In genomic region chr15:60355148-60355857, GRCh38 we compare ENCODE assay signal across 16 cellular contexts. TPM values are rescaled to one million over a fixed set of nuclear protein-coding genes. Genes with fewer than 3 reads are reported as not detected.
DNase-seq lines count a peak whose midpoint lies in the region; ATAC-seq and TF ChIP-seq lines count a peak whose summit lies in the region.
"Had no signal": no experiment of that assay in that cellular context is flagged by ENCODE, and none has a peak within 500 bp of the region (broad histone marks: within the 10 kb centered on the region; RNA-seq: fewer than 3 reads in every experiment).

No MANE protein-coding gene starts in this region.

- H3K27me3 ChIP-seq in adipocyte (replicated peaks; ENCODE audit: control insufficient read depth, insufficient read depth, low read length) = no peaks in the 10 kb centered on the region

- H3K9me3 Mint-ChIP-seq in stimulated activated naive CD8-positive, alpha-beta T cell treated with anti-CD3 and anti-CD28 coated beads, Interleukin-15, Interleukin-2, amounts not matched to agents 100 ng/mL and 50 ng/mL, for 24 hours = no peaks in the 10 kb centered on the region
- H3K9me3 Mint-ChIP-seq in glutamatergic neuron (ENCODE audit: unreplicated experiment) = peaks cover 4% of the 10 kb centered on the region
- no peaks in the 10 kb centered on the region for H3K9me3 Mint-ChIP-seq in activated T-cell treated with anti-CD3 and anti-CD28 coated beads, Interleukin-2, amount 50 U/mL, for 4 hours
- no peaks in the 10 kb centered on the region for H3K9me3 Mint-ChIP-seq in activated T-cell treated with anti-CD3 and anti-CD28 coated beads, Interleukin-2, amount 50 U/mL, for 24 hours

- ATAC-seq in stimulated activated naive CD8-positive, alpha-beta T cell treated with anti-CD3 and anti-CD28 coated beads, Interleukin-15, Interleukin-2, amounts not matched to agents 100 U/mL and 50 U/mL, for 24 hours = no peak
- ATAC-seq in GM21723 (IDR thresholded peaks at IDR 0.05; ENCODE audit: unreplicated experiment) = no peak
- no peak for ATAC-seq in activated T-cell treated with anti-CD3 and anti-CD28 coated beads, Interleukin-2, amount 50 U/mL, for 4 hours

- H3K4me1 Mint-ChIP-seq in stimulated activated naive CD8-positive, alpha-beta T cell treated with anti-CD3 and anti-CD28 coated beads, Interleukin-15, Interleukin-2, amounts not matched to agents 100 ng/mL and 50 ng/mL, for 24 hours (ENCODE audit: low read depth) = no peaks in the 10 kb centered on the region
- peaks cover 39% of the 10 kb centered on the region for H3K4me1 Mint-ChIP-seq in glutamatergic neuron (ENCODE audit: low read depth, unreplicated experiment)
- H3K4me1 Mint-ChIP-seq in activated T-cell treated with anti-CD3 and anti-CD28 coated beads, Interleukin-2, amount 50 U/mL, for 4 hours (ENCODE audit: low read depth) = no peaks in the 10 kb centered on the region
- H3K4me1 Mint-ChIP-seq in activated T-cell treated with anti-CD3 and anti-CD28 coated beads, Interleukin-2, amount 50 U/mL, for 24 hours (ENCODE audit: low read depth) = peaks cover 5% of the 10 kb centered on the region

- peaks cover 79% of the 10 kb centered on the region for H3K36me3 Mint-ChIP-seq in stimulated activated naive CD8-positive, alpha-beta T cell treated with anti-CD3 and anti-CD28 coated beads, Interleukin-15, Interleukin-2, amounts not matched to agents 100 ng/mL and 50 ng/mL, for 24 hours (ENCODE audit: low read depth)
- H3K36me3 Mint-ChIP-seq in glutamatergic neuron (ENCODE audit: unreplicated experiment) = peaks cover 25% of the 10 kb centered on the region
- peaks cover 56% of the 10 kb centered on the region for H3K36me3 Mint-ChIP-seq in activated T-cell treated with anti-CD3 and anti-CD28 coated beads, Interleukin-2, amount 50 U/mL, for 4 hours (ENCODE audit: insufficient read depth)
- peaks cover 95% of the 10 kb centered on the region for H3K36me3 Mint-ChIP-seq in activated T-cell treated with anti-CD3 and anti-CD28 coated beads, Interleukin-2, amount 50 U/mL, for 24 hours (ENCODE audit: low read depth)

- H3K4me1 ChIP-seq in adipocyte (ENCODE audit: control insufficient read depth, insufficient read depth, low read length) = peaks cover 30% of the 10 kb centered on the region

- H3K9ac ChIP-seq in adipocyte (ENCODE audit: low read length) = peak overlapping the region; percentile 18

- no peak for DNase-seq in stimulated activated naive CD8-positive, alpha-beta T cell treated with anti-CD3 and anti-CD28 coated beads, Interleukin-15, Interleukin-2, amounts not matched to agents 100 U/mL and 50 U/mL, for 24 hours
- no peak for DNase-seq in adipocyte (ENCODE audit: low read depth)
- no peak for DNase-seq in glutamatergic neuron
- no peak for DNase-seq in activated T-cell treated with anti-CD3 and anti-CD28 coated beads, Interleukin-2, amount 50 U/mL, for 4 hours
- DNase-seq in activated CD4-positive, alpha-beta T cell treated with anti-CD3 and anti-CD28 coated beads for 48 hours = no peak
- DNase-seq in activated T-cell treated with anti-CD3 and anti-CD28 coated beads, Interleukin-2, amount 50 U/mL, for 24 hours = no peak
- DNase-seq: C1 segment of cervical spinal cord, DMS153, Karpas-422, NCI-H1105 treated with DMSO at 0.1 percent for 48 hours, NCI-H1694 treated with DMSO at 0.1 percent for 48 hours, NCI-H2107, NCI-H526 treated with DMSO at 0.1 percent for 48 hours, OCI-M1 had no signal

- no peak for TF ChIP-seq CTCF in glutamatergic neuron (IDR thresholded peaks at IDR 0.05; ENCODE audit: partially characterized antibody, unreplicated experiment)

- no peak overlapping the region for H3K4me3 Mint-ChIP-seq in stimulated activated naive CD8-positive, alpha-beta T cell treated with anti-CD3 and anti-CD28 coated beads, Interleukin-15, Interleukin-2, amounts not matched to agents 100 ng/mL and 50 ng/mL, for 24 hours
- no peak overlapping the region for H3K4me3 Mint-ChIP-seq in glutamatergic neuron (ENCODE audit: unreplicated experiment)
- H3K4me3 Mint-ChIP-seq in activated T-cell treated with anti-CD3 and anti-CD28 coated beads, Interleukin-2, amount 50 U/mL, for 4 hours = no peak overlapping the region
- no peak overlapping the region for H3K4me3 Mint-ChIP-seq in activated T-cell treated with anti-CD3 and anti-CD28 coated beads, Interleukin-2, amount 50 U/mL, for 24 hours

- peaks cover 98% of the 10 kb centered on the region for H3K36me3 ChIP-seq in adipocyte (ENCODE audit: control insufficient read depth, insufficient read depth, low read length, severe bottlenecking)

- peak overlapping the region; percentile 10 for H3K27ac Mint-ChIP-seq in stimulated activated naive CD8-positive, alpha-beta T cell treated with anti-CD3 and anti-CD28 coated beads, Interleukin-15, Interleukin-2, amounts not matched to agents 100 ng/mL and 50 ng/mL, for 24 hours
- H3K27ac Mint-ChIP-seq in glutamatergic neuron (ENCODE audit: unreplicated experiment) = peak overlapping the region; percentile 79
- H3K27ac Mint-ChIP-seq in activated T-cell treated with anti-CD3 and anti-CD28 coated beads, Interleukin-2, amount 50 U/mL, for 24 hours = no peak overlapping the region

- no peak overlapping the region for H3K4me3 ChIP-seq in adipocyte (ENCODE audit: low read length)

- no peaks in the 10 kb centered on the region for H3K9me3 ChIP-seq in adipocyte (ENCODE audit: control insufficient read depth, low read length)

- no peaks in the 10 kb centered on the region for H3K27me3 Mint-ChIP-seq in stimulated activated naive CD8-positive, alpha-beta T cell treated with anti-CD3 and anti-CD28 coated beads, Interleukin-15, Interleukin-2, amounts not matched to agents 100 ng/mL and 50 ng/mL, for 24 hours
- peaks cover 3% of the 10 kb centered on the region for H3K27me3 Mint-ChIP-seq in glutamatergic neuron (ENCODE audit: unreplicated experiment)
- no peaks in the 10 kb centered on the region for H3K27me3 Mint-ChIP-seq in activated T-cell treated with anti-CD3 and anti-CD28 coated beads, Interleukin-2, amount 50 U/mL, for 4 hours (ENCODE audit: low read depth)
- H3K27me3 Mint-ChIP-seq in activated T-cell treated with anti-CD3 and anti-CD28 coated beads, Interleukin-2, amount 50 U/mL, for 24 hours = no peaks in the 10 kb centered on the region

RNA-seq across cellular contexts. Expression of gene ANXA2, which starts 42.5 kb away (rescaled TPM):
- 925 TPM for total RNA-seq in glutamatergic neuron (ENCODE audit: unreplicated experiment)
- total RNA-seq in activated T-cell treated with anti-CD3 and anti-CD28 coated beads, Interleukin-2, amount 50 U/mL, for 4 hours = 100 to 1,000 TPM in 1 of 3 donors, 10 to 100 TPM in 2; 60.6 to 104 (median 75.1) TPM
